ENCODE assay signal across 8 cellular contexts in genomic region chr12:54217309-54217661, GRCh38. TPM values are rescaled to one million over a fixed set of nuclear protein-coding genes. Genes with fewer than 3 reads are reported as not detected.
DNase-seq lines count a peak whose midpoint lies in the region; ATAC-seq and TF ChIP-seq lines count a peak whose summit lies in the region.

No MANE protein-coding gene starts in this region.

- ATAC-seq in left ventricle myocardium superior (no peak), lower lobe of right lung (no peak), upper lobe of left lung (ENCODE audit: low FRiP score in 2 of 2) (no peak)

- intact Hi-C loops in left ventricle myocardium superior (cut with micrococcal nuclease) (loop anchor here (5.0 kb wide), 1 partner anchor 145 kb away; the partner anchor contains the start of gene GPR84), lower lobe of right lung (cut with DNase I) (no loop called here)

- TF ChIP-seq POLR2A in upper lobe of left lung (IDR thresholded peaks at IDR 0.05): no peak

- H3K9me3 ChIP-seq in cardiac muscle cell (ENCODE audit: low read depth): no peaks in the 10 kb centered on the region
- no peaks in the 10 kb centered on the region for H3K9me3 ChIP-seq in lower lobe of right lung
- no peaks in the 10 kb centered on the region for H3K9me3 ChIP-seq in upper lobe of left lung

- no peak for TF ChIP-seq EP300 in upper lobe of left lung (IDR thresholded peaks at IDR 0.05)

- H3K4me1 ChIP-seq in cardiac muscle cell (ENCODE audit: low read depth) (peaks cover 7% of the 10 kb centered on the region), lower lobe of right lung (peaks cover 37% of the 10 kb centered on the region), upper lobe of left lung (peaks cover 29 to 37% (median 31%) of the 10 kb centered on the region in 4 donors)

- H3K36me3 ChIP-seq in cardiac muscle cell (no peaks in the 10 kb centered on the region), lower lobe of right lung (no peaks in the 10 kb centered on the region), upper lobe of left lung (no peaks in the 10 kb centered on the region)

- 3 to 4% methylated on average over 11 of the region's 11 CpGs for WGBS in upper lobe of left lung, 2 donors

- peaks cover 35% of the 10 kb centered on the region for H3K27me3 ChIP-seq in cardiac muscle cell
- H3K27me3 ChIP-seq in lower lobe of right lung (ENCODE audit: low read depth): peaks cover 32% of the 10 kb centered on the region
- H3K27me3 ChIP-seq in upper lobe of left lung: peaks cover 0 to 8% (median 1%) of the 10 kb centered on the region in 4 donors

- peak overlapping the region; percentile 12 for H3K4me3 ChIP-seq in cardiac muscle cell
- H3K4me3 ChIP-seq in lower lobe of right lung: peak overlapping the region; percentile 28
- H3K4me3 ChIP-seq in upper lobe of left lung: peak overlapping the region in 3 of 4 donors; percentile 18 to 40 (median 35)

- DNase-seq in cardiac muscle cell (ENCODE audit: low read depth in 1 of 2, low spot score in 1 of 2): no peak
- no peak for DNase-seq in left ventricle myocardium superior
- no peak for DNase-seq in lower lobe of right lung
- DNase-seq in upper lobe of left lung: no peak
- no peak for DNase-seq in SK-N-DZ (ENCODE audit: low spot score)
- DNase-seq in stimulated activated naive CD4-positive, alpha-beta T cell treated with Interleukin-2 at 50 U/mL for 16 hours (lab: John Stamatoyannopoulos, UW): no peak
- DNase-seq in NCI-H446 treated with DMSO at 0.1 percent for 48 hours (lab: John Stamatoyannopoulos, UW): no peak

- TF ChIP-seq CTCF in cardiac muscle cell (IDR thresholded peaks at IDR 0.05; ENCODE audit: low read depth, low read length) (no peak), lower lobe of right lung (IDR thresholded peaks at IDR 0.05) (peak; percentile 34), upper lobe of left lung (IDR thresholded peaks at IDR 0.05) (no peak)

- H3K27ac ChIP-seq in cardiac muscle cell: no peak overlapping the region
- peak overlapping the region; percentile 42 for H3K27ac ChIP-seq in angular gyrus (ENCODE audit: low read depth, low read length)
- H3K27ac ChIP-seq in lower lobe of right lung: no peak overlapping the region
- no peak overlapping the region for H3K27ac ChIP-seq in upper lobe of left lung

RNA-seq across cellular contexts. Expression of gene SMUG1, which starts 28.5 kb away (rescaled TPM):
- 54.2 and 57.2 TPM in 2 replicates for total RNA-seq in cardiac muscle cell
- polyA plus RNA-seq in cardiac muscle cell: 39.8 and 50.9 TPM in 2 replicates
- total RNA-seq in left ventricle myocardium superior: 17.0 TPM
- total RNA-seq in lower lobe of right lung: 29.4 TPM
- total RNA-seq in upper lobe of left lung: 10 to 100 TPM; 19.8 to 54.5 (median 28.6) TPM
- polyA plus RNA-seq in SK-N-DZ (2014; cell fraction: cytosol; rRNA removed): 95.4 and 103 TPM in 2 replicates
- polyA plus RNA-seq in SK-N-DZ (2014; cell fraction: nucleus; rRNA removed): 44.5 and 62.6 TPM in 2 replicates
